In genomic region chr5:107518219-107519015, GRCh38 we compare ENCODE assay signal across 1 cellular context.
TF ChIP-seq lines count a peak whose summit lies in the region.

No MANE protein-coding gene starts in this region.

TF ChIP-seq in HepG2, 621 proteins besides CTCF, POLR2A, EP300 and RAD21:
- TF ChIP-seq, protein P1, sequence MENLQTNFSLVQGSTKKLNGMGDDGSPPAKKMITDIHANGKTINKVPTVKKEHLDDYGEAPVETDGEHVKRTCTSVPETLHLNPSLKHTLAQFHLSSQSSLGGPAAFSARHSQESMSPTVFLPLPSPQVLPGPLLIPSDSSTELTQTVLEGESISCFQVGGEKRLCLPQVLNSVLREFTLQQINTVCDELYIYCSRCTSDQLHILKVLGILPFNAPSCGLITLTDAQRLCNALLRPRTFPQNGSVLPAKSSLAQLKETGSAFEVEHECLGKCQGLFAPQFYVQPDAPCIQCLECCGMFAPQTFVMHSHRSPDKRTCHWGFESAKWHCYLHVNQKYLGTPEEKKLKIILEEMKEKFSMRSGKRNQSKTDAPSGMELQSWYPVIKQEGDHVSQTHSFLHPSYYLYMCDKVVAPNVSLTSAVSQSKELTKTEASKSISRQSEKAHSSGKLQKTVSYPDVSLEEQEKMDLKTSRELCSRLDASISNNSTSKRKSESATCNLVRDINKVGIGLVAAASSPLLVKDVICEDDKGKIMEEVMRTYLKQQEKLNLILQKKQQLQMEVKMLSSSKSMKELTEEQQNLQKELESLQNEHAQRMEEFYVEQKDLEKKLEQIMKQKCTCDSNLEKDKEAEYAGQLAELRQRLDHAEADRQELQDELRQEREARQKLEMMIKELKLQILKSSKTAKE (CRISPR knock-in tag; IDR thresholded peaks at IDR 0.05; ENCODE audit: borderline replicate concordance): no peak
- TF ChIP-seq TRAFD1 (CRISPR knock-in tag; IDR thresholded peaks at IDR 0.05; ENCODE audit: borderline replicate concordance) (no peak), ATRX (CRISPR knock-in tag; IDR thresholded peaks at IDR 0.05; ENCODE audit: borderline replicate concordance) (no peak), LCORL (IDR thresholded peaks at IDR 0.05) (no peak), LCORL (CRISPR knock-in tag; IDR thresholded peaks at IDR 0.05) (no peak)
- TF ChIP-seq, protein P2, sequence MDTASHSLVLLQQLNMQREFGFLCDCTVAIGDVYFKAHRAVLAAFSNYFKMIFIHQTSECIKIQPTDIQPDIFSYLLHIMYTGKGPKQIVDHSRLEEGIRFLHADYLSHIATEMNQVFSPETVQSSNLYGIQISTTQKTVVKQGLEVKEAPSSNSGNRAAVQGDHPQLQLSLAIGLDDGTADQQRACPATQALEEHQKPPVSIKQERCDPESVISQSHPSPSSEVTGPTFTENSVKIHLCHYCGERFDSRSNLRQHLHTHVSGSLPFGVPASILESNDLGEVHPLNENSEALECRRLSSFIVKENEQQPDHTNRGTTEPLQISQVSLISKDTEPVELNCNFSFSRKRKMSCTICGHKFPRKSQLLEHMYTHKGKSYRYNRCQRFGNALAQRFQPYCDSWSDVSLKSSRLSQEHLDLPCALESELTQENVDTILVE (CRISPR knock-in tag; IDR thresholded peaks at IDR 0.05): no peak
- TF ChIP-seq, protein P3, sequence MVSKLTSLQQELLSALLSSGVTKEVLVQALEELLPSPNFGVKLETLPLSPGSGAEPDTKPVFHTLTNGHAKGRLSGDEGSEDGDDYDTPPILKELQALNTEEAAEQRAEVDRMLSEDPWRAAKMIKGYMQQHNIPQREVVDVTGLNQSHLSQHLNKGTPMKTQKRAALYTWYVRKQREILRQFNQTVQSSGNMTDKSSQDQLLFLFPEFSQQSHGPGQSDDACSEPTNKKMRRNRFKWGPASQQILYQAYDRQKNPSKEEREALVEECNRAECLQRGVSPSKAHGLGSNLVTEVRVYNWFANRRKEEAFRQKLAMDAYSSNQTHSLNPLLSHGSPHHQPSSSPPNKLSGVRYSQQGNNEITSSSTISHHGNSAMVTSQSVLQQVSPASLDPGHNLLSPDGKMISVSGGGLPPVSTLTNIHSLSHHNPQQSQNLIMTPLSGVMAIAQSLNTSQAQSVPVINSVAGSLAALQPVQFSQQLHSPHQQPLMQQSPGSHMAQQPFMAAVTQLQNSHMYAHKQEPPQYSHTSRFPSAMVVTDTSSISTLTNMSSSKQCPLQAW (CRISPR knock-in tag; IDR thresholded peaks at IDR 0.05): no peak
